In genomic region chr5:157600252-157600651, GRCh38 we compare ENCODE assay signal across 17 cellular contexts. TPM values are rescaled to one million over a fixed set of nuclear protein-coding genes. Genes with fewer than 3 reads are reported as not detected.
DNase-seq lines count a peak whose midpoint lies in the region; ATAC-seq and TF ChIP-seq lines count a peak whose summit lies in the region.
"Had no signal": no experiment of that assay in that cellular context is flagged by ENCODE, and none has a peak within 500 bp of the region (broad histone marks: within the 10 kb centered on the region; RNA-seq: fewer than 3 reads in every experiment).

No MANE protein-coding gene starts in this region.

- peak overlapping the region; percentile 49 for H2BK5ac ChIP-seq in IMR-90 (ENCODE audit: low read depth, low read length, poor library complexity, severe bottlenecking)

- peak overlapping the region; percentile 75 for H2BK20ac ChIP-seq in IMR-90 (ENCODE audit: low read depth, low read length)

- peak overlapping the region; percentile 99 for H2BK15ac ChIP-seq in IMR-90 (ENCODE audit: low read depth, low read length)

- peak overlapping the region; percentile 86 for H3K14ac ChIP-seq in IMR-90 (replicated peaks; ENCODE audit: low read depth, low read length)

- peak overlapping the region; percentile 49 to 73 for H4K8ac ChIP-seq in IMR-90 (ENCODE audit: low read depth in 2 of 2, low read length in 2 of 2)

- CTCF ChIA-PET in activated naive CD4-positive, alpha-beta T cell treated with anti-CD3 and anti-CD28 coated beads, Interleukin-2, amount 10 ng/mL, durations not matched to agents 7 days and 5 days (lab: Charles Lee), result interaction anchor here (1.2 kb wide), 1 partner anchor 19 kb away, joined by 3 read pairs; no protein-coding TSS in a partner anchor
- CTCF ChIA-PET in IMR-90 (lab: Yijun Ruan, JAX), result interaction anchor here (0.6 kb wide), 1 partner anchor 70 kb away, joined by 3 read pairs; no protein-coding TSS in a partner anchor

- H3K36me3 ChIP-seq in IMR-90 (ENCODE audit: control insufficient read depth, insufficient read depth, low read length), result no peaks in the 10 kb centered on the region
- H3K36me3 ChIP-seq in osteoblast (ENCODE audit: insufficient read depth, low read length), result no peaks in the 10 kb centered on the region
- H3K36me3 ChIP-seq: vagina had no signal

- H2AK5ac ChIP-seq in IMR-90 (ENCODE audit: low read depth, low read length), result peak overlapping the region; percentile 81

- H3K27ac Mint-ChIP-seq in activated naive CD4-positive, alpha-beta T cell treated with anti-CD3 and anti-CD28 coated beads, Interleukin-2, amount 10 ng/mL, durations not matched to agents 7 days and 5 days, result peak overlapping the region; percentile 40
- peak overlapping the region; percentile 94 for H3K27ac Mint-ChIP-seq in activated T-helper 1 cell treated with anti-CD3 and anti-CD28 coated beads, Interleukin-12 subunit alpha, Interleukin-12 subunit beta, Interleukin-2, Interleukin-4 antibody, amounts not matched to agents 30 ng/mL and 10 ng/mL and 1 ng/mL, durations not matched to agents 14 hours and 24 hours and 36 hours

- H3K4me1 Mint-ChIP-seq in activated naive CD4-positive, alpha-beta T cell treated with anti-CD3 and anti-CD28 coated beads, Interleukin-2, amount 10 ng/mL, durations not matched to agents 7 days and 5 days, result peaks cover 97% of the 10 kb centered on the region
- peaks cover 88% of the 10 kb centered on the region for H3K4me1 Mint-ChIP-seq in activated T-helper 1 cell treated with anti-CD3 and anti-CD28 coated beads, Interleukin-12 subunit alpha, Interleukin-12 subunit beta, Interleukin-2, Interleukin-4 antibody, amounts not matched to agents 30 ng/mL and 10 ng/mL and 1 ng/mL, durations not matched to agents 14 hours and 24 hours and 36 hours (ENCODE audit: low read depth)

- no peaks in the 10 kb centered on the region for H3K27me3 Mint-ChIP-seq in activated naive CD4-positive, alpha-beta T cell treated with anti-CD3 and anti-CD28 coated beads, Interleukin-2, amount 10 ng/mL, durations not matched to agents 7 days and 5 days
- H3K27me3 Mint-ChIP-seq in activated T-helper 1 cell treated with anti-CD3 and anti-CD28 coated beads, Interleukin-12 subunit alpha, Interleukin-12 subunit beta, Interleukin-2, Interleukin-4 antibody, amounts not matched to agents 30 ng/mL and 10 ng/mL and 1 ng/mL, durations not matched to agents 14 hours and 24 hours and 36 hours (ENCODE audit: insufficient read depth), result no peaks in the 10 kb centered on the region

- H3K9me1 ChIP-seq in IMR-90 (ENCODE audit: insufficient read depth, low read length), result peaks cover 13% of the 10 kb centered on the region; the same call in 1 of the 2 replicates

- peaks cover 17% of the 10 kb centered on the region for H3K36me3 Mint-ChIP-seq in activated naive CD4-positive, alpha-beta T cell treated with anti-CD3 and anti-CD28 coated beads, Interleukin-2, amount 10 ng/mL, durations not matched to agents 7 days and 5 days
- H3K36me3 Mint-ChIP-seq in activated T-helper 1 cell treated with anti-CD3 and anti-CD28 coated beads, Interleukin-12 subunit alpha, Interleukin-12 subunit beta, Interleukin-2, Interleukin-4 antibody, amounts not matched to agents 30 ng/mL and 10 ng/mL and 1 ng/mL, durations not matched to agents 14 hours and 24 hours and 36 hours (ENCODE audit: low read depth), result peaks cover 12% of the 10 kb centered on the region

- H3K27ac ChIP-seq in IMR-90 (ENCODE audit: insufficient read depth, low read length), result no peak overlapping the region
- H3K27ac ChIP-seq in osteoblast (ENCODE audit: low read depth, low read length), result no peak overlapping the region
- H3K27ac ChIP-seq: vagina had no signal

- no peak overlapping the region for H3K4me3 Mint-ChIP-seq in activated naive CD4-positive, alpha-beta T cell treated with anti-CD3 and anti-CD28 coated beads, Interleukin-2, amount 10 ng/mL, durations not matched to agents 7 days and 5 days
- H3K4me3 Mint-ChIP-seq in activated T-helper 1 cell treated with anti-CD3 and anti-CD28 coated beads, Interleukin-12 subunit alpha, Interleukin-12 subunit beta, Interleukin-2, Interleukin-4 antibody, amounts not matched to agents 30 ng/mL and 10 ng/mL and 1 ng/mL, durations not matched to agents 14 hours and 24 hours and 36 hours, result peak overlapping the region; percentile 50

- no peak for DNase-seq in activated naive CD4-positive, alpha-beta T cell treated with anti-CD3 and anti-CD28 coated beads, Interleukin-2, amount 10 ng/mL, durations not matched to agents 7 days and 5 days
- DNase-seq in activated naive CD4-positive, alpha-beta T cell treated with anti-CD3 and anti-CD28 coated beads, Interleukin-2, amount 50 U/mL, for 16 hours, result no peak
- no peak for DNase-seq in IMR-90
- no peak for DNase-seq in activated T-helper 1 cell treated with anti-CD3 and anti-CD28 coated beads, Interleukin-12 subunit alpha, Interleukin-12 subunit beta, Interleukin-2, Interleukin-4 antibody, amounts not matched to agents 30 ng/mL and 10 ng/mL and 1 ng/mL, durations not matched to agents 14 hours and 24 hours and 36 hours (ENCODE audit: low spot score)
- DNase-seq in osteoblast (ENCODE audit: insufficient read length, low spot score, missing footprints), result no peak
- DNase-seq in SHP77 (lab: John Stamatoyannopoulos, UW), result no peak
- no peak for DNase-seq in KBM-7
- DNase-seq: activated effector memory CD4-positive, alpha-beta T cell treated with anti-CD3 and anti-CD28 coated beads, Interleukin-2, amount 50 U/mL, for 16 hours; left ventricle myocardium superior; NCI-H1436; NCI-H226; T-helper 9 cell had no signal

- H3K4me2 ChIP-seq in IMR-90 (ENCODE audit: low read depth, low read length) (no peak overlapping the region), osteoblast (ENCODE audit: insufficient read depth, low read length) (no peak overlapping the region)

- peak overlapping the region; percentile 85 for H3K4ac ChIP-seq in IMR-90 (ENCODE audit: low read depth, low read length)

- peak overlapping the region; percentile 71 for H2AFZ ChIP-seq in IMR-90 (replicated peaks; ENCODE audit: low read length, poor library complexity)
- H2AFZ ChIP-seq in osteoblast (ENCODE audit: low read length), result peak overlapping the region; percentile 78

- ATAC-seq in IMR-90 (ENCODE audit: low read depth) (no peak), HG03520 (IDR thresholded peaks at IDR 0.05; ENCODE audit: unreplicated experiment) (no peak)
- ATAC-seq: esophagus mucosa, left ventricle myocardium superior had no signal

- POLR2A ChIA-PET in IMR-90 (lab: Charles Lee; ENCODE audit: unreplicated experiment), result no interaction called here

- no peak for TF ChIP-seq CTCF in IMR-90 (conservative IDR thresholded peaks at IDR 0.05; ENCODE audit: low read depth, low read length)
- no peak for TF ChIP-seq CTCF in osteoblast (IDR thresholded peaks at IDR 0.05; ENCODE audit: extremely low read depth, low read depth, low read length)

- peak overlapping the region; percentile 37; the same call in 1 of the 2 replicates for H4K5ac ChIP-seq in IMR-90 (ENCODE audit: low read depth, low read length)

- H2AK9ac ChIP-seq in IMR-90 (replicated peaks; ENCODE audit: low read depth, low read length, poor library complexity), result peak overlapping the region; percentile 15

- H3K23ac ChIP-seq in IMR-90 (ENCODE audit: low read depth, low read length), result peak overlapping the region; percentile 38; the same call in 1 of the 2 replicates

- peak overlapping the region; percentile 91 for H2BK120ac ChIP-seq in IMR-90 (ENCODE audit: low read depth, low read length)

- no peak overlapping the region for H3K4me3 ChIP-seq in IMR-90 (ENCODE audit: insufficient read depth, low read depth, low read length)
- no peak overlapping the region for H3K4me3 ChIP-seq in osteoblast (ENCODE audit: insufficient read depth, low read length)
- H3K4me3 ChIP-seq: skin epidermis, vagina had no signal

- no peaks in the 10 kb centered on the region for H3K79me1 ChIP-seq in IMR-90 (ENCODE audit: low read depth in 1 of 2, low read length in 2 of 2)

- H4K20me1 ChIP-seq in IMR-90 (ENCODE audit: insufficient read depth, low read length), result no peaks in the 10 kb centered on the region
- no peaks in the 10 kb centered on the region for H4K20me1 ChIP-seq in osteoblast (ENCODE audit: insufficient read depth, low read length)

- H3K79me2 ChIP-seq in osteoblast (ENCODE audit: insufficient read depth, low read length), result no peaks in the 10 kb centered on the region

- peaks cover 7% of the 10 kb centered on the region for H3K9me3 Mint-ChIP-seq in activated naive CD4-positive, alpha-beta T cell treated with anti-CD3 and anti-CD28 coated beads, Interleukin-2, amount 10 ng/mL, durations not matched to agents 7 days and 5 days
- H3K9me3 Mint-ChIP-seq in activated T-helper 1 cell treated with anti-CD3 and anti-CD28 coated beads, Interleukin-12 subunit alpha, Interleukin-12 subunit beta, Interleukin-2, Interleukin-4 antibody, amounts not matched to agents 30 ng/mL and 10 ng/mL and 1 ng/mL, durations not matched to agents 14 hours and 24 hours and 36 hours, result peaks cover 4% of the 10 kb centered on the region

- no peak for TF ChIP-seq RAD21 in IMR-90 (IDR thresholded peaks at IDR 0.05; ENCODE audit: low read length)

- in situ Hi-C loops in IMR-90 (cut with MboI; ENCODE audit: low sequenced_read_pairs) (no loop called here), KBM-7 (cut with MboI; ENCODE audit: low pct_unique_long_range_greater_than_20kb, low sequenced_read_pairs) (no loop called here)

- no TSS peak for BruUV-seq in IMR-90 (replicated peaks; lab: Mats Ljungman, UMichigan)

- intact Hi-C loops in IMR-90 (cut with micrococcal nuclease), result no loop called here
- intact Hi-C loops in activated T-helper 1 cell treated with anti-CD3 and anti-CD28 coated beads, Interleukin-12 subunit alpha, Interleukin-12 subunit beta, Interleukin-2, Interleukin-4 antibody, amounts not matched to agents 30 ng/mL and 10 ng/mL and 1 ng/mL, durations not matched to agents 14 hours and 24 hours and 36 hours (cut with micrococcal nuclease), result loop anchor here (5.0 kb wide), 1 partner anchor 678 kb away; no protein-coding TSS in a partner anchor

- H3K56ac ChIP-seq in IMR-90 (ENCODE audit: extremely low read depth, insufficient read depth, low read length), result no peak overlapping the region

- dilution Hi-C loops in IMR-90 (cut with HindIII; ENCODE audit: low sequenced_read_pairs, unreplicated experiment), result no loop called here

- H4K91ac ChIP-seq in IMR-90 (ENCODE audit: insufficient read depth, low read depth, low read length), result peak overlapping the region; percentile 85

- H3K4me1 ChIP-seq in IMR-90 (ENCODE audit: control insufficient read depth, insufficient read depth, low read length) (peaks cover 3% of the 10 kb centered on the region; the same call in 1 of the 2 replicates), osteoblast (ENCODE audit: insufficient read depth, low read length) (peaks cover 22% of the 10 kb centered on the region)
- H3K4me1 ChIP-seq: vagina had no signal

- TF ChIP-seq POLR2A in IMR-90 (IDR thresholded peaks at IDR 0.05; ENCODE audit: low read depth, low read length), result no peak

- H3K9me3 ChIP-seq in IMR-90 (ENCODE audit: control insufficient read depth, insufficient read depth, low read length) (no peaks in the 10 kb centered on the region), osteoblast (ENCODE audit: low read depth, low read length) (no peaks in the 10 kb centered on the region)
- H3K9me3 ChIP-seq: vagina had no signal

- no CpG with 5 or more reads among the region's 1 CpG for WGBS in IMR-90 (ENCODE audit: extremely low coverage in 2 of 2, insufficient read length in 1 of 2), 2 experiments

- peak overlapping the region; percentile 91; the same call in 1 of the 2 replicates for H3K18ac ChIP-seq in IMR-90 (ENCODE audit: low read depth, low read length)

- H3K27me3 ChIP-seq in IMR-90 (ENCODE audit: control insufficient read depth, insufficient read depth, low read length) (no peaks in the 10 kb centered on the region), osteoblast (ENCODE audit: insufficient read depth, low read length) (no peaks in the 10 kb centered on the region)
- H3K27me3 ChIP-seq: vagina had no signal

- H3K9ac ChIP-seq in IMR-90 (ENCODE audit: low read depth, low read length), result no peak overlapping the region

RNA-seq across cellular contexts. Expression of gene ADAM19, which starts 24.7 kb away (rescaled TPM):
- total RNA-seq in IMR-90 (2012; rRNA removed) (35.5 and 38.3 TPM in 2 replicates), osteoblast (12.1 and 14.5 TPM in 2 replicates)
- polyA plus RNA-seq in IMR-90 (2012; rRNA removed), result 47.8 and 49.2 TPM in 2 replicates
- 25.7 and 37.1 TPM in 2 replicates for polyA plus RNA-seq in IMR-90 (2012; cell fraction: cytosol; rRNA removed)
- 70.4 and 79.6 TPM in 2 replicates for polyA plus RNA-seq in IMR-90 (2012; cell fraction: nucleus; rRNA removed; ENCODE audit: low replicate concordance)
- total RNA-seq in activated T-helper 1 cell treated with anti-CD3 and anti-CD28 coated beads, Interleukin-12 subunit alpha, Interleukin-12 subunit beta, Interleukin-2, Interleukin-4 antibody, amounts not matched to agents 30 ng/mL and 10 ng/mL and 1 ng/mL, durations not matched to agents 14 hours and 24 hours and 36 hours, result 341 and 348 TPM in 2 replicates

RNA-seq across cellular contexts. Expression of gene SOX30, which starts 52.0 kb away (rescaled TPM):
- total RNA-seq in IMR-90 (2012; rRNA removed), result not detected in 2 replicates
- not detected in 2 replicates for polyA plus RNA-seq in IMR-90 (2012; rRNA removed)
- polyA plus RNA-seq in IMR-90 (2012; cell fraction: cytosol; rRNA removed), result 0.02 and 0.04 TPM in 2 replicates
- polyA plus RNA-seq in IMR-90 (2012; cell fraction: nucleus; rRNA removed; ENCODE audit: low replicate concordance), result 0.06 TPM in 1 of 2 replicates, not detected in the other
- total RNA-seq in activated T-helper 1 cell treated with anti-CD3 and anti-CD28 coated beads, Interleukin-12 subunit alpha, Interleukin-12 subunit beta, Interleukin-2, Interleukin-4 antibody, amounts not matched to agents 30 ng/mL and 10 ng/mL and 1 ng/mL, durations not matched to agents 14 hours and 24 hours and 36 hours, result 0.12 and 0.29 TPM in 2 replicates
- total RNA-seq in osteoblast, result under 0.01 TPM in 2 replicates
- total RNA-seq: esophagus mucosa, glomerular endothelial cell, left ventricle myocardium superior, vagina had no signal
